In the genomic region with DNA sequence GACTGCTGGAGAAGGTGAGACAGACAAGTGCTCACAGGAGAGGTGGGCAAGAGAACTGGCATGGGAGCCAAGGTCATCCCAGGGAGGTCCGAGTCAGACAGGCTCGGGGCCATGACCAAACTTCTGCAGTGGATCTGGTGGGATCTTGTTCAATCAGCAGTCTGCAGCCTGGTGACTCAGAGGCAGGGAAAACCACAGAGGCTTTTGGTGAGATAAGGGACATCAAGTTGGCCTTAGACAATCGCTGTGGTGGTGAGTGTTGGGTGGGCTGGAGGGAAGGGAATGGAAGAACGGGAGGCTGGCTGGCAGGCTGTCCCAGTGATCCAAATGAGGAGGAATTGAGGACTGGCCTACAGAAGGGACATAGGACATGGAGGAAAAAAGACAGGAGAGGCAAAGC, we compare ENCODE assay signal across 17 cellular contexts.
DNase-seq lines count a peak whose midpoint lies in the region; ATAC-seq, FAIRE-seq and TF ChIP-seq lines count a peak whose summit lies in the region.
"Had no signal": no experiment of that assay in that cellular context is flagged by ENCODE, and none has a peak within 500 bp of the region (broad histone marks: within the 10 kb centered on the region; RNA-seq: fewer than 3 reads in every experiment).

No MANE protein-coding gene starts in this region.

- H3K4me3 ChIP-seq in PC-3 (ENCODE audit: low read length): no peak overlapping the region
- no peak overlapping the region for H3K4me3 ChIP-seq in bronchial epithelial cell (ENCODE audit: low read depth, low read length)
- H3K4me3 ChIP-seq: gastroesophageal sphincter had no signal

- intact Hi-C loops in PC-3 (cut with micrococcal nuclease): loop anchor here (5.0 kb wide), 4 partner anchors 76 to 156 kb away; no protein-coding TSS in a partner anchor

- no peak overlapping the region for H3K27ac ChIP-seq in PC-3 (ENCODE audit: low read length)
- H3K27ac ChIP-seq: gastroesophageal sphincter had no signal

- no peaks in the 10 kb centered on the region for H3K36me3 Mint-ChIP-seq in activated CD4-positive, alpha-beta T cell treated with anti-CD3 and anti-CD28 coated beads, Interleukin-2, amount 10 ng/mL, durations not matched to agents 7 days and 5 days (ENCODE audit: low read depth)

- ATAC-seq in PC-3 (no peak; the same call in 1 of the 2 replicates), GM19328 (IDR thresholded peaks at IDR 0.05; ENCODE audit: unreplicated experiment) (no peak), GM18502 (IDR thresholded peaks at IDR 0.05; ENCODE audit: poor library complexity, unreplicated experiment) (no peak)
- ATAC-seq: gastroesophageal sphincter had no signal

- no peak overlapping the region for H3K9ac ChIP-seq in PC-3 (ENCODE audit: low read length)

- H3K27me3 ChIP-seq in PC-3 (ENCODE audit: low read length) (no peaks in the 10 kb centered on the region), bronchial epithelial cell (ENCODE audit: control insufficient read depth, insufficient read depth, low read length) (peaks cover 54% of the 10 kb centered on the region)

- H3K9me2 ChIP-seq in PC-3 (replicated peaks; ENCODE audit: low read length): no peaks in the 10 kb centered on the region

- H3K36me3 ChIP-seq in PC-3 (ENCODE audit: low read depth, low read length): no peaks in the 10 kb centered on the region
- no peaks in the 10 kb centered on the region for H3K36me3 ChIP-seq in bronchial epithelial cell (ENCODE audit: control insufficient read depth, insufficient read depth, low read length)
- H3K36me3 ChIP-seq: gastroesophageal sphincter had no signal

- DNase-seq in GM03348 (ENCODE audit: low spot score) (peak; percentile 65), PC-3 (peak; percentile 35), bronchial epithelial cell (ENCODE audit: low read depth) (peak; percentile 46), myocyte (ENCODE audit: low read depth) (peak; percentile 62), NCI-H748 treated with DMSO at 0.1 percent for 48 hours (lab: John Stamatoyannopoulos, UW) (no peak)
- DNase-seq in activated CD4-positive, alpha-beta T cell treated with anti-CD3 and anti-CD28 coated beads, Interleukin-2, amount 10 ng/mL, durations not matched to agents 7 days and 5 days: no peak
- DNase-seq: activated CD4-positive, alpha-beta T cell treated with anti-CD3 and anti-CD28 coated beads for 48 hours; activated T-cell treated with anti-CD3 and anti-CD28 coated beads, Interleukin-2, amount 50 U/mL, for 48 hours; amniotic stem cell; DMS79 treated with DMSO at 0.1 percent for 48 hours; NCI-H2171; retina; stimulated activated naive CD4-positive, alpha-beta T cell had no signal

- TF ChIP-seq CTCF in PC-3 (conservative IDR thresholded peaks at IDR 0.05; ENCODE audit: low read depth, low read length): no peak
- no peak for TF ChIP-seq CTCF in bronchial epithelial cell (IDR thresholded peaks at IDR 0.05; ENCODE audit: insufficient read depth, low read length, severe bottlenecking)

- no peak overlapping the region for H3K27ac Mint-ChIP-seq in activated CD4-positive, alpha-beta T cell treated with anti-CD3 and anti-CD28 coated beads, Interleukin-2, amount 10 ng/mL, durations not matched to agents 7 days and 5 days

- no peaks in the 10 kb centered on the region for H3K9me3 ChIP-seq in PC-3 (ENCODE audit: low read length)
- H3K9me3 ChIP-seq: gastroesophageal sphincter had no signal

- no TSS peak for BruUV-seq in PC-3 (replicated peaks; lab: Mats Ljungman, UMichigan)

- no peaks in the 10 kb centered on the region for H3K79me2 ChIP-seq in PC-3 (ENCODE audit: low read length)

- H3K27me3 Mint-ChIP-seq in activated CD4-positive, alpha-beta T cell treated with anti-CD3 and anti-CD28 coated beads, Interleukin-2, amount 10 ng/mL, durations not matched to agents 7 days and 5 days: peaks cover 78% of the 10 kb centered on the region

- no peaks in the 10 kb centered on the region for H3K9me3 Mint-ChIP-seq in activated CD4-positive, alpha-beta T cell treated with anti-CD3 and anti-CD28 coated beads, Interleukin-2, amount 10 ng/mL, durations not matched to agents 7 days and 5 days

- no peak overlapping the region for H3K4me3 Mint-ChIP-seq in activated CD4-positive, alpha-beta T cell treated with anti-CD3 and anti-CD28 coated beads, Interleukin-2, amount 10 ng/mL, durations not matched to agents 7 days and 5 days

- peaks cover 12% of the 10 kb centered on the region for H3K4me1 ChIP-seq in PC-3 (ENCODE audit: insufficient read depth, low read length)

- H2AFZ ChIP-seq in PC-3 (ENCODE audit: low read length): no peak overlapping the region

- POLR2A ChIA-PET in PC-3 (lab: Charles Lee; ENCODE audit: unreplicated experiment): no interaction called here
- POLR2A ChIA-PET in activated CD4-positive, alpha-beta T cell treated with anti-CD3 and anti-CD28 coated beads, Interleukin-2, amount 10 ng/mL, durations not matched to agents 7 days and 5 days (lab: Charles Lee): no interaction called here

- no peak for FAIRE-seq in bronchial epithelial cell (lab: Jason Lieb, UNC)
- FAIRE-seq: GM12892 had no signal

- H3K4me1 Mint-ChIP-seq in activated CD4-positive, alpha-beta T cell treated with anti-CD3 and anti-CD28 coated beads, Interleukin-2, amount 10 ng/mL, durations not matched to agents 7 days and 5 days: peaks cover 8% of the 10 kb centered on the region

- no peaks in the 10 kb centered on the region for H4K20me1 ChIP-seq in PC-3 (ENCODE audit: low read length)

- CTCF ChIA-PET in PC-3 (lab: Charles Lee): no interaction called here
- CTCF ChIA-PET in activated CD4-positive, alpha-beta T cell treated with anti-CD3 and anti-CD28 coated beads, Interleukin-2, amount 10 ng/mL, durations not matched to agents 7 days and 5 days (lab: Charles Lee): interaction anchor here (1.0 kb wide), 1 partner anchor 155 kb away, joined by 3 read pairs; no protein-coding TSS in a partner anchor

- H3K4me2 ChIP-seq in PC-3 (ENCODE audit: low read length): no peak overlapping the region

- no peaks in the 10 kb centered on the region for H3F3A ChIP-seq in PC-3 (ENCODE audit: low read length, unreplicated experiment)

Comparison
In these comparisons a context has a peak if more than half of its experiments do, and no peak if none do; other contexts are left out.
1. DNase-seq: peak in GM03348 (single experiment), PC-3 (single experiment), bronchial epithelial cell (single experiment) and myocyte (single experiment); none in NCI-H748 treated with DMSO at 0.1 percent for 48 hours (single experiment) and activated CD4-positive, alpha-beta T cell treated with anti-CD3 and anti-CD28 coated beads, Interleukin-2, amount 10 ng/mL, durations not matched to agents 7 days and 5 days (single experiment).